Comparison of ENCODE assay signal across 1 cellular context in the genomic region with DNA sequence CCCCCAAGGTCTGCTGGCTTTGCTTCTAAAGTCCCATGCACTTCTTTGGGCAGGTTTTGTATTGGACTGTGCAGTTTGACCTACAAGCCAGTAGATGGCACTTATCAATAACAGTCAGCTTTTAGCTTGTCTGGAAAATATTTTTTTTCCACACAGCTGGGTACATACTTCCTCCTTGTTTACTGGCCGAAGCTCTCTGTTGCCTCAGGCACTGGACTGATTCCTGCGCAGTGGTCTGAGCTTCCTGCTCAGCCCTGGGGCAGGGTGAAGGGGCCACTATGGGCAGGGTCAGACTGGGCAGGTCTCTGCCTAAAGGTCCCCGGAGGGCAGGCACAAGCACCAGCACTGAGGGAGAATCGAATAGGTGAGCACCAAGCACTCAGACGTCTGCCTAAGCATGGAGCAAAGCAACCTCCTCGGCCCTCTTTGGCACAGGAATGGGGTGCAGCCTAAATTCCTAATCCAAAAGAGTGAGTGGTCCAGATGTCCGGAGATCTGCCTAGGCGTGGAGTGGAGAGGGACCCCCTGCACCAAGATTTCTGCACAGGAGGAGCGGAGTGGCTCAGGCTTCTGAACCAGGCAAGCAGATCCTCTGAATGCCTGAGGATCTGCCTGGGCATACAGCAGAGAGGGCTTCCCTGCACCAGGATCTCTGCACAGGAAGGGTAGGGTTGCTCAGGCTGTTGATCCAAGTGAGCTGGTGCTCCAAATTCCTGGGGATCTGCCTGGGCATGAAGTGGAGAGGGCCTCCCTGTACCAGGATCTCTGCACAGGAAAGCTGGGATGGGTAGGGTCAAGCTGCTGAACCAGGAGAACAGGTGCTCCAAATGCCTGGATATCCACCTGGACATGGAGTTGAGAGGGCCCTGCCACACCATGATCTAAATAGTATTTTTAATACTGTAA.
TF ChIP-seq lines count a peak whose summit lies in the region.

No MANE protein-coding gene starts in this region.

TF ChIP-seq in WTC11, 78 proteins besides CTCF, POLR2A, EP300 and RAD21 (continued from another document):
- TF ChIP-seq PRDM15 (CRISPR knock-in tag; IDR thresholded peaks at IDR 0.05) (no peak), ZSCAN18 (CRISPR knock-in tag; IDR thresholded peaks at IDR 0.05) (no peak), PREB (CRISPR knock-in tag; IDR thresholded peaks at IDR 0.05; ENCODE audit: borderline replicate concordance) (no peak), RELA (CRISPR knock-in tag; IDR thresholded peaks at IDR 0.05; ENCODE audit: borderline replicate concordance) (no peak), KAT7 (CRISPR knock-in tag; IDR thresholded peaks at IDR 0.05; ENCODE audit: borderline replicate concordance) (no peak)
- TF ChIP-seq, protein P1, sequence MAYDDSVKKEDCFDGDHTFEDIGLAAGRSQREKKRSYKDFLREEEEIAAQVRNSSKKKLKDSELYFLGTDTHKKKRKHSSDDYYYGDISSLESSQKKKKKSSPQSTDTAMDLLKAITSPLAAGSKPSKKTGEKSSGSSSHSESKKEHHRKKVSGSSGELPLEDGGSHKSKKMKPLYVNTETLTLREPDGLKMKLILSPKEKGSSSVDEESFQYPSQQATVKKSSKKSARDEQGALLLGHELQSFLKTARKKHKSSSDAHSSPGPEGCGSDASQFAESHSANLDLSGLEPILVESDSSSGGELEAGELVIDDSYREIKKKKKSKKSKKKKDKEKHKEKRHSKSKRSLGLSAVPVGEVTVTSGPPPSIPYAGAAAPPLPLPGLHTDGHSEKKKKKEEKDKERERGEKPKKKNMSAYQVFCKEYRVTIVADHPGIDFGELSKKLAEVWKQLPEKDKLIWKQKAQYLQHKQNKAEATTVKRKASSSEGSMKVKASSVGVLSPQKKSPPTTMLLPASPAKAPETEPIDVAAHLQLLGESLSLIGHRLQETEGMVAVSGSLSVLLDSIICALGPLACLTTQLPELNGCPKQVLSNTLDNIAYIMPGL (CRISPR knock-in tag; IDR thresholded peaks at IDR 0.05), result no peak
